16 cellular contexts compared by ENCODE assay signal in the genomic region with DNA sequence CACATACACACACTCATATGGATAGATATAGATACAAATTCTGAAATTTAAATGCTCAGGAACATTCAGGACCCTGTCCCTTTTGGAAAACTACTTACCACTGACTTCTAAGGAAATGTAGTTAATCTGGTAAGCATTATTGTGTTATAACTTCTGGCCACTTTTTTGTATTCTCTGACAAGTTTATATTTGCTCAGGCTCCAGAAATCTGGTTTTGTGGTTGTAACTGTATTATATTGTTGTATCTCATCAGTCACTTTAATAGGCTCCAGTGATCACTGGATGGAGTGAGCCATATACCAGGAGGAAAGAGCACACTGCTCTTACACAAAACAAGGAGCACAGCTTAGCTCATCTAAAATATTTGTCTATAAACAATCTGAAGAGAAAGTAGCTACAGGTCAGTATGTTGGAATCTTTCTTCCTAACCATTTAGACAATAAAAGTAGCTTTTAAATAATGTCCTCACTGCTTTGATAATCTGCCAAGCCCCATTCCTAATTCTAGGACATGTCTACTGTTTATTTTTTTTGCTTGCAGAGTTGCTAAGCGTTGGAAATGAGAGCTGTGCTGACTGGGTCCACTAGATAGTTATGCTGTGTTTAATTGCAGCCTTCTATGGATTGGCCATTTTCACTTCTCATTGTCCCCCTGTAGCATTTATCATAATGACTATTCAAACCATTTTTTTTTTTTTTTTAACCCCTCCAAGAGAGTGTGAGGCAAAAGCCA. TPM values are rescaled to one million over a fixed set of nuclear protein-coding genes. Genes with fewer than 3 reads are reported as not detected.
DNase-seq lines count a peak whose midpoint lies in the region; ATAC-seq, FAIRE-seq and TF ChIP-seq lines count a peak whose summit lies in the region.
"Had no signal": no experiment of that assay in that cellular context is flagged by ENCODE, and none has a peak within 500 bp of the region (broad histone marks: within the 10 kb centered on the region; RNA-seq: fewer than 3 reads in every experiment).

No MANE protein-coding gene starts in this region.

- ATAC-seq in left ventricle myocardium superior (peak; percentile 65), HG03378 (IDR thresholded peaks at IDR 0.05; ENCODE audit: unreplicated experiment) (no peak), HG03097 (IDR thresholded peaks at IDR 0.05; ENCODE audit: low FRiP score, unreplicated experiment) (no peak), HG02981 (IDR thresholded peaks at IDR 0.05; ENCODE audit: unreplicated experiment) (no peak)
- ATAC-seq in stimulated activated naive B cell treated with anti-CD40 and anti-IgM and Interleukin-4, amounts not matched to agents 10 μg/mL and 1 μg/mL and 100 μg/mL, for 72 hours (replicated peaks): peak; percentile 90 to 93

- H3K27me3 Mint-ChIP-seq in stimulated activated naive B cell treated with anti-CD40 and anti-IgM and Interleukin-4, amounts not matched to agents 10 μg/mL and 1 μg/mL and 100 μg/mL, for 72 hours: no peaks in the 10 kb centered on the region
- H3K27me3 Mint-ChIP-seq in CD14-positive monocyte (ENCODE audit: low read depth in 3 of 3): no peaks in the 10 kb centered on the region

- in situ Hi-C loops in astrocyte of the spinal cord (cut with HindIII; ENCODE audit: low sequenced_read_pairs): no loop called here

- no peak for DNase-seq in H54 (ENCODE audit: insufficient read length, low spot score)
- DNase-seq in astrocyte of the spinal cord (ENCODE audit: low read depth, low spot score): peak; percentile 54
- DNase-seq in left ventricle myocardium superior: no peak
- DNase-seq in stimulated activated naive B cell treated with anti-CD40 and anti-IgM and Interleukin-4, amounts not matched to agents 10 μg/mL and 1 μg/mL and 100 μg/mL, for 72 hours: no peak
- DNase-seq in CD14-positive monocyte (ENCODE audit: low spot score): no peak
- DNase-seq: activated CD8-positive, alpha-beta memory T cell treated with anti-CD3 and anti-CD28 coated beads for 24 hours; activated naive CD4-positive, alpha-beta T cell treated with Interleukin-2 at 50 U/mL for 16 hours; H7; stimulated activated CD4-positive, alpha-beta T cell treated with anti-CD3 and anti-CD28 coated beads, Interleukin-2, amount 100 ng/mL, for 48 hours had no signal

- peaks cover 0 to under 1% of the 10 kb centered on the region in 2 donors for H3K9me3 Mint-ChIP-seq in stimulated activated naive B cell treated with anti-CD40 and anti-IgM and Interleukin-4, amounts not matched to agents 10 μg/mL and 1 μg/mL and 100 μg/mL, for 72 hours
- H3K9me3 Mint-ChIP-seq in CD14-positive monocyte: no peaks in the 10 kb centered on the region

- H3K4me3 Mint-ChIP-seq in stimulated activated naive B cell treated with anti-CD40 and anti-IgM and Interleukin-4, amounts not matched to agents 10 μg/mL and 1 μg/mL and 100 μg/mL, for 72 hours: no peak overlapping the region
- no peak overlapping the region for H3K4me3 Mint-ChIP-seq in CD14-positive monocyte

- TF ChIP-seq CTCF in astrocyte of the spinal cord (IDR thresholded peaks at IDR 0.05; ENCODE audit: low read depth, low read length) (no peak), CD14-positive monocyte (IDR thresholded peaks at IDR 0.05) (no peak)

- TF ChIP-seq POLR2A in H54 (IDR thresholded peaks at IDR 0.05; ENCODE audit: low read depth, low read length): no peak

- no peak overlapping the region for H3K4me3 ChIP-seq in astrocyte of the spinal cord (ENCODE audit: low read depth, low read length)
- H3K4me3 ChIP-seq: BLaER1 treated with 17β-estradiol and CSF1 and Interleukin-3, amounts not matched to agents 10 nM and 100 nM; SK-N-MC had no signal

- peaks cover 3 to 5% of the 10 kb centered on the region in 2 donors for H3K36me3 Mint-ChIP-seq in stimulated activated naive B cell treated with anti-CD40 and anti-IgM and Interleukin-4, amounts not matched to agents 10 μg/mL and 1 μg/mL and 100 μg/mL, for 72 hours
- peaks cover 6 to 24% of the 10 kb centered on the region in 2 donors for H3K36me3 Mint-ChIP-seq in CD14-positive monocyte

- H3K4me1 Mint-ChIP-seq in stimulated activated naive B cell treated with anti-CD40 and anti-IgM and Interleukin-4, amounts not matched to agents 10 μg/mL and 1 μg/mL and 100 μg/mL, for 72 hours: peaks cover 0 to 8% of the 10 kb centered on the region in 2 donors
- H3K4me1 Mint-ChIP-seq in CD14-positive monocyte: peaks cover 2% of the 10 kb centered on the region

- intact Hi-C loops in left ventricle myocardium superior (cut with micrococcal nuclease): no loop called here
- intact Hi-C loops in CD14-positive monocyte (cut with micrococcal nuclease): no loop called here

- H3K27ac Mint-ChIP-seq in stimulated activated naive B cell treated with anti-CD40 and anti-IgM and Interleukin-4, amounts not matched to agents 10 μg/mL and 1 μg/mL and 100 μg/mL, for 72 hours: no peak overlapping the region
- H3K27ac Mint-ChIP-seq in CD14-positive monocyte: no peak overlapping the region

- peak; percentile 50 for FAIRE-seq in H54 (lab: Jason Lieb, UNC)
- FAIRE-seq: colon, GM18507 had no signal

RNA-seq across cellular contexts. Expression of a gene that starts 43.8 kb away (rescaled TPM):
- 24.0 TPM for total RNA-seq in left ventricle myocardium superior
- polyA plus RNA-seq in CD14-positive monocyte: 10 to 100 TPM; 15.6 to 18.2 TPM

RNA-seq across cellular contexts. Expression of a gene that starts 53.5 kb away (rescaled TPM):
- total RNA-seq in left ventricle myocardium superior: 79.8 TPM
- polyA plus RNA-seq in CD14-positive monocyte: 10 to 100 TPM; 21.6 to 25.7 TPM

Comparison
In these comparisons a context has a peak if more than half of its experiments do, and no peak if none do; other contexts are left out.
1. ATAC-seq: peak in left ventricle myocardium superior (single experiment) and stimulated activated naive B cell treated with anti-CD40 and anti-IgM and Interleukin-4, amounts not matched to agents 10 μg/mL and 1 μg/mL and 100 μg/mL, for 72 hours (2 of 2); none in HG03378 (single experiment), HG03097 (single experiment) and HG02981 (single experiment).